ENCODE assay signal across 15 cellular contexts in genomic region chr5:1500411-1501091, GRCh38. TPM values are rescaled to one million over a fixed set of nuclear protein-coding genes. Genes with fewer than 3 reads are reported as not detected.
DNase-seq lines count a peak whose midpoint lies in the region; ATAC-seq and TF ChIP-seq lines count a peak whose summit lies in the region.
"Had no signal": no experiment of that assay in that cellular context is flagged by ENCODE, and none has a peak within 500 bp of the region (broad histone marks: within the 10 kb centered on the region; RNA-seq: fewer than 3 reads in every experiment).

No MANE protein-coding gene starts in this region.

- CTCF ChIA-PET in activated CD8-positive, alpha-beta T cell treated with anti-CD3 and anti-CD28 coated beads for 36 hours (lab: Charles Lee): interaction anchor here (1.4 to 1.5 kb wide), 2 partner anchors 120 to 144 kb away, joined by 3 read pairs; no protein-coding TSS in a partner anchor
- CTCF ChIA-PET in HEK293T (lab: Yijun Ruan, JAX): no interaction called here

- H3K36me3 ChIP-seq in fibroblast of lung (ENCODE audit: control insufficient read depth, insufficient read depth, low read length): peaks cover 13% of the 10 kb centered on the region
- peaks cover 0 to 27% (median 9%) of the 10 kb centered on the region in 4 donors for H3K36me3 ChIP-seq in stomach

- H3K27me3 Mint-ChIP-seq in activated CD8-positive, alpha-beta T cell treated with anti-CD3 and anti-CD28 coated beads for 36 hours: no peaks in the 10 kb centered on the region
- H3K27me3 Mint-ChIP-seq: stimulated activated naive CD8-positive, alpha-beta T cell treated with anti-CD3 and anti-CD28 coated beads, Interleukin-15, Interleukin-2, amounts not matched to agents 100 ng/mL and 50 ng/mL, for 24 hours had no signal

- 35 to 50% (median 47%) methylated on average over 12 to 16 of the region's 16 CpGs for WGBS in stomach, 5 donors

- no peak overlapping the region for H3K9ac ChIP-seq in fibroblast of lung (ENCODE audit: insufficient read depth, low read length)

- H3K4me1 ChIP-seq in fibroblast of lung (ENCODE audit: control insufficient read depth, extremely low read depth, insufficient read depth, low read length) (no peaks in the 10 kb centered on the region), stomach (peaks cover 13 to 72% (median 47%) of the 10 kb centered on the region in 4 donors)

- no peak overlapping the region for H3K27ac Mint-ChIP-seq in activated CD8-positive, alpha-beta T cell treated with anti-CD3 and anti-CD28 coated beads for 36 hours
- H3K27ac Mint-ChIP-seq: CD8-positive, alpha-beta T cell; stimulated activated naive CD8-positive, alpha-beta T cell treated with anti-CD3 and anti-CD28 coated beads, Interleukin-15, Interleukin-2, amounts not matched to agents 100 ng/mL and 50 ng/mL, for 24 hours had no signal

- no peak overlapping the region for H3K4me2 ChIP-seq in fibroblast of lung (ENCODE audit: extremely low read depth, insufficient read depth, low read length)

- H3K4me3 ChIP-seq in fibroblast of lung (replicated peaks in 1 of 4; ENCODE audit: control extremely low read depth in 1 of 4, insufficient read depth in 1 of 4, low read depth in 3 of 4, low read length in 4 of 4) (no peak overlapping the region), stomach (no peak overlapping the region)

- no peak for ATAC-seq in activated CD8-positive, alpha-beta T cell treated with anti-CD3 and anti-CD28 coated beads for 36 hours
- ATAC-seq: activated T-cell treated with anti-CD3 and anti-CD28 coated beads, Interleukin-2, amount 50 U/mL, for 4 hours had no signal

- H3K4me3 Mint-ChIP-seq in activated CD8-positive, alpha-beta T cell treated with anti-CD3 and anti-CD28 coated beads for 36 hours: no peak overlapping the region
- H3K4me3 Mint-ChIP-seq: activated T-cell treated with anti-CD3 and anti-CD28 coated beads, Interleukin-2, amount 50 U/mL, for 4 hours; CD8-positive, alpha-beta T cell; stimulated activated naive CD8-positive, alpha-beta T cell treated with anti-CD3 and anti-CD28 coated beads, Interleukin-15, Interleukin-2, amounts not matched to agents 100 ng/mL and 50 ng/mL, for 24 hours had no signal

- H3K9me3 ChIP-seq in fibroblast of lung (ENCODE audit: control insufficient read depth, insufficient read depth, low read depth, low read length) (no peaks in the 10 kb centered on the region), stomach (no peaks in the 10 kb centered on the region)

- TF ChIP-seq POLR2A in stomach (IDR thresholded peaks at IDR 0.05): no peak

- DNase-seq in NCI-H446 treated with DMSO at 0.1 percent for 48 hours (lab: John Stamatoyannopoulos, UW): peak; percentile 19
- DNase-seq in fibroblast of lung (ENCODE audit: low read depth in 2 of 2): peak; percentile 30 to 44
- DNase-seq in medulla oblongata (ENCODE audit: extremely low spot score): peak; percentile 71
- DNase-seq in stomach: peak; percentile 70
- no peak for DNase-seq in activated CD8-positive, alpha-beta T cell treated with anti-CD3 and anti-CD28 coated beads for 36 hours
- no peak for DNase-seq in SW480 (ENCODE audit: low spot score)
- DNase-seq in HEK293T (ENCODE audit: extremely low spot score): no peak
- DNase-seq in NCI-H1436 treated with DMSO at 0.1 percent for 48 hours (lab: John Stamatoyannopoulos, UW): no peak
- DNase-seq: activated T-cell treated with anti-CD3 and anti-CD28 coated beads, Interleukin-2, amount 50 U/mL, for 4 hours; NCI-H510A treated with DMSO at 0.1 percent for 48 hours; SHP77 treated with DMSO at 0.1 percent for 48 hours; stimulated activated CD4-positive, alpha-beta T cell treated with anti-CD3 and anti-CD28 coated beads, Interleukin-2, amount 100 ng/mL, for 24 hours had no signal

- intact Hi-C loops in stomach (cut with DNase I; ENCODE audit: low total_unique reads): no loop called here
- intact Hi-C loops in activated CD8-positive, alpha-beta T cell treated with anti-CD3 and anti-CD28 coated beads for 36 hours (cut with micrococcal nuclease): no loop called here

- TF ChIP-seq CTCF in fibroblast of lung (conservative IDR thresholded peaks at IDR 0.05 in 1 of 2, IDR thresholded peaks at IDR 0.05 in 1 of 2; ENCODE audit: low read depth in 1 of 2, low read length in 2 of 2) (no peak), stomach (IDR thresholded peaks at IDR 0.05) (no peak)
- TF ChIP-seq CTCF in activated CD8-positive, alpha-beta T cell treated with anti-CD3 and anti-CD28 coated beads for 36 hours (IDR thresholded peaks at IDR 0.05): no peak

- no peaks in the 10 kb centered on the region for H3K27me3 ChIP-seq in fibroblast of lung (ENCODE audit: control insufficient read depth, insufficient read depth, low read length)
- H3K27me3 ChIP-seq in stomach: no peaks in the 10 kb centered on the region

- H3K36me3 Mint-ChIP-seq in activated CD8-positive, alpha-beta T cell treated with anti-CD3 and anti-CD28 coated beads for 36 hours (ENCODE audit: low read depth): peaks cover 24% of the 10 kb centered on the region

- peaks cover 7% of the 10 kb centered on the region for H4K20me1 ChIP-seq in fibroblast of lung (ENCODE audit: control insufficient read depth, extremely low read depth, insufficient read depth, low read length)

- H3K27ac ChIP-seq in fibroblast of lung (ENCODE audit: insufficient read depth, low read length) (no peak overlapping the region), stomach (peak overlapping the region in 2 of 5 donors; percentile 34 to 38)

- H3K9me3 Mint-ChIP-seq in activated CD8-positive, alpha-beta T cell treated with anti-CD3 and anti-CD28 coated beads for 36 hours: no peaks in the 10 kb centered on the region
- H3K9me3 Mint-ChIP-seq: activated T-cell treated with anti-CD3 and anti-CD28 coated beads, Interleukin-2, amount 50 U/mL, for 4 hours; CD8-positive, alpha-beta T cell; stimulated activated naive CD8-positive, alpha-beta T cell treated with anti-CD3 and anti-CD28 coated beads, Interleukin-15, Interleukin-2, amounts not matched to agents 100 ng/mL and 50 ng/mL, for 24 hours had no signal

- H2AFZ ChIP-seq in fibroblast of lung (ENCODE audit: low read length): no peak overlapping the region

- TF ChIP-seq EP300 in stomach (IDR thresholded peaks at IDR 0.05): no peak

- peaks cover 50% of the 10 kb centered on the region for H3K79me2 ChIP-seq in fibroblast of lung (ENCODE audit: control insufficient read depth, insufficient read depth, low read length)

- POLR2A ChIA-PET in activated CD8-positive, alpha-beta T cell treated with anti-CD3 and anti-CD28 coated beads for 36 hours (lab: Charles Lee): no interaction called here
- POLR2A ChIA-PET in HEK293T (lab: Yijun Ruan, JAX): no interaction called here

- H3K4me1 Mint-ChIP-seq in activated CD8-positive, alpha-beta T cell treated with anti-CD3 and anti-CD28 coated beads for 36 hours (ENCODE audit: low read depth): peaks cover 53% of the 10 kb centered on the region

TF ChIP-seq in HEK293T, 16 proteins besides CTCF, POLR2A, EP300 and RAD21:
- TF ChIP-seq LEF1 (IDR thresholded peaks at IDR 0.05; ENCODE audit: borderline replicate concordance): no peak

RNA-seq across cellular contexts. Expression of gene LPCAT1, which starts 23.2 kb away (rescaled TPM):
- total RNA-seq in fibroblast of lung: 62.1 and 65.2 TPM in 2 replicates
- 50.8 and 90.7 TPM in 2 replicates for polyA plus RNA-seq in fibroblast of lung
- polyA plus RNA-seq in fibroblast of lung (2012): 31.1 and 50.1 TPM in 2 replicates
- 15.9 and 36.0 TPM in 2 replicates for polyA minus RNA-seq in fibroblast of lung (ENCODE audit: low replicate concordance)
- total RNA-seq in stomach: 100 to 1,000 TPM in 1 of 5 donors, 10 to 100 TPM in 4; 13.4 to 229 (median 17.4) TPM
- polyA plus RNA-seq in stomach: 10 to 100 TPM in 2 of 3 donors, 1 to 10 TPM in 1; 5.2 to 11.8 (median 11.6) TPM
- total RNA-seq in activated CD8-positive, alpha-beta T cell treated with anti-CD3 and anti-CD28 coated beads for 36 hours: 10 to 100 TPM; 37.2 to 43.6 TPM

RNA-seq across cellular contexts. Expression of gene SLC6A3, which starts 55.3 kb away (rescaled TPM):
- total RNA-seq in fibroblast of lung (not detected in 2 replicates), stomach (not detected)
- polyA plus RNA-seq in fibroblast of lung (not detected in 2 replicates), stomach (under 1 TPM in 1 of 3 donors, not detected in 2; 0.05 TPM)
- not detected in 2 replicates for polyA plus RNA-seq in fibroblast of lung (2012)
- polyA minus RNA-seq in fibroblast of lung (ENCODE audit: low replicate concordance): not detected in 2 replicates
- not detected for total RNA-seq in activated CD8-positive, alpha-beta T cell treated with anti-CD3 and anti-CD28 coated beads for 36 hours
- total RNA-seq: activated T-cell treated with anti-CD3 and anti-CD28 coated beads, Interleukin-2, amount 50 U/mL, for 4 hours; bronchial epithelial cell; CD8-positive, alpha-beta T cell had no signal

Comparison
In these comparisons a context has a peak if more than half of its experiments do, and no peak if none do; other contexts are left out.
1. DNase-seq: peak in NCI-H446 treated with DMSO at 0.1 percent for 48 hours (single experiment), fibroblast of lung (2 of 2), medulla oblongata (single experiment) and stomach (single experiment); none in activated CD8-positive, alpha-beta T cell treated with anti-CD3 and anti-CD28 coated beads for 36 hours (single experiment), SW480 (single experiment), HEK293T (single experiment) and NCI-H1436 treated with DMSO at 0.1 percent for 48 hours (single experiment).